In genomic region chr20:54856202-54856601, GRCh38 we compare ENCODE assay signal across 34 cellular contexts.
"Had no signal": no experiment of that assay in that cellular context is flagged by ENCODE, and none has a peak within 500 bp of the region (broad histone marks: within the 10 kb centered on the region; RNA-seq: fewer than 3 reads in every experiment).

No MANE protein-coding gene starts in this region.

- H3K4me3 ChIP-seq: MG63 had no signal

- DNase-seq: Karpas-422, Kasumi-1, MG63, MM.1S, MV-4-11, NCI-H1048, NCI-H1092, NCI-H1092 treated with DMSO at 0.1 percent for 48 hours, NCI-H1105, NCI-H1105 treated with DMSO at 0.1 percent for 48 hours, NCI-H1417, NCI-H1417 treated with DMSO at 0.1 percent for 48 hours, NCI-H1436, NCI-H1436 treated with DMSO at 0.1 percent for 48 hours, NCI-H146, NCI-H1694, NCI-H1694 treated with DMSO at 0.1 percent for 48 hours, NCI-H187, NCI-H187 treated with DMSO at 0.1 percent for 48 hours, NCI-H1930, NCI-H2029, NCI-H2029 treated with DMSO at 0.1 percent for 48 hours, NCI-H2081, NCI-H2081 treated with DMSO at 0.1 percent for 48 hours, NCI-H2107, NCI-H2171, NCI-H2171 treated with DMSO at 0.1 percent for 48 hours, NCI-H2227 treated with DMSO at 0.1 percent for 48 hours, NCI-H226, NCI-H345, NCI-H446, NCI-H446 treated with DMSO at 0.1 percent for 48 hours, NCI-H510A had no signal

- H3K9me3 ChIP-seq: MG63 had no signal

- H3K4me2 ChIP-seq: KMS-11 had no signal

- H3K36me3 ChIP-seq: MG63 had no signal

- H3K27ac ChIP-seq: KMS-11 had no signal

- H3K27me3 ChIP-seq: MG63 had no signal
